Comparison of ENCODE assay signal across 8 cellular contexts in genomic region chr6:106979435-106979884, GRCh38. TPM values are rescaled to one million over a fixed set of nuclear protein-coding genes. Genes with fewer than 3 reads are reported as not detected.
A peak's percentile ranks its signal among the peaks of the same experiment; 100 is the strongest.
DNase-seq lines count a peak whose midpoint lies in the region; ATAC-seq and TF ChIP-seq lines count a peak whose summit lies in the region.

No MANE protein-coding gene starts in this region.

- peaks cover 2% of the 10 kb centered on the region for H3K4me1 Mint-ChIP-seq in endothelial cell (ENCODE audit: unreplicated experiment)
- H3K4me1 Mint-ChIP-seq in mesothelial cell of epicardium: peaks cover 8% of the 10 kb centered on the region

- H3K36me3 Mint-ChIP-seq in endothelial cell (ENCODE audit: low read depth, unreplicated experiment) (no peaks in the 10 kb centered on the region), mesothelial cell of epicardium (no peaks in the 10 kb centered on the region)

- peak; percentile 93 for DNase-seq in ELF-1 (ENCODE audit: low read depth, low spot score)
- peak; percentile 68 for DNase-seq in HPDE6-E6E7 (ENCODE audit: extremely low spot score)
- DNase-seq in NCI-H82 (lab: John Stamatoyannopoulos, UW): peak; percentile 90
- DNase-seq in activated CD8-positive, alpha-beta memory T cell treated with anti-CD3 and anti-CD28 coated beads for 4 hours (ENCODE audit: low read depth in 2 of 2): peak; percentile 55 to 58
- DNase-seq in endothelial cell (ENCODE audit: low spot score): peak; percentile 92
- DNase-seq in mesothelial cell of epicardium (ENCODE audit: low spot score in 2 of 2, unreplicated experiment in 2 of 2): peak; percentile 81 to 93
- DNase-seq in stimulated activated CD8-positive, alpha-beta memory T cell treated with anti-CD3 and anti-CD28 coated beads, Interleukin-2, amount 100 ng/mL, for 1 hour (ENCODE audit: low read depth in 2 of 2): peak; percentile 54 to 64

- TF ChIP-seq CTCF in endothelial cell (IDR thresholded peaks at IDR 0.05; ENCODE audit: unreplicated experiment): peak; percentile 95
- TF ChIP-seq CTCF in mesothelial cell of epicardium (IDR thresholded peaks at IDR 0.05; ENCODE audit: unreplicated experiment): peak; percentile 94

- no peak overlapping the region for H3K4me3 Mint-ChIP-seq in endothelial cell (ENCODE audit: unreplicated experiment)
- H3K4me3 Mint-ChIP-seq in mesothelial cell of epicardium: no peak overlapping the region

- H3K27ac Mint-ChIP-seq in endothelial cell (ENCODE audit: unreplicated experiment) (no peak overlapping the region), mesothelial cell of epicardium (no peak overlapping the region)

- ATAC-seq in HG03378 (IDR thresholded peaks at IDR 0.05; ENCODE audit: unreplicated experiment): no peak

- peaks cover 4% of the 10 kb centered on the region for H3K27me3 Mint-ChIP-seq in endothelial cell (ENCODE audit: unreplicated experiment)
- H3K27me3 Mint-ChIP-seq in mesothelial cell of epicardium (ENCODE audit: low read depth): peaks cover 9% of the 10 kb centered on the region

- H3K9me3 Mint-ChIP-seq in endothelial cell (ENCODE audit: unreplicated experiment): no peaks in the 10 kb centered on the region
- H3K9me3 Mint-ChIP-seq in mesothelial cell of epicardium: no peaks in the 10 kb centered on the region

RNA-seq across cellular contexts. Expression of gene CD24, which starts 4.9 kb away (rescaled TPM):
- total RNA-seq in endothelial cell (ENCODE audit: unreplicated experiment) (796 TPM), mesothelial cell of epicardium (377 to 390 TPM (median 382 TPM) in 3 replicates)

RNA-seq across cellular contexts. Expression of gene MTRES1, which starts 48.5 kb away (rescaled TPM):
- total RNA-seq in endothelial cell (ENCODE audit: unreplicated experiment) (11.5 TPM), mesothelial cell of epicardium (16.6 to 18.7 TPM (median 17.3 TPM) in 3 replicates)
